ENCODE assay signal across 8 cellular contexts in genomic region chr21:32413697-32414578, GRCh38. TPM values are rescaled to one million over a fixed set of nuclear protein-coding genes. Genes with fewer than 3 reads are reported as not detected.
DNase-seq lines count a peak whose midpoint lies in the region; ATAC-seq and TF ChIP-seq lines count a peak whose summit lies in the region.

No MANE protein-coding gene starts in this region.

- in situ Hi-C loops in mammary epithelial cell (cut with MboI; ENCODE audit: low sequenced_read_pairs in 2 of 2) = loop anchor here in 1 of 2 donors (5.0 kb wide), 1 partner anchor 183 kb away; no protein-coding TSS in a partner anchor

- no peak for ATAC-seq in left cardiac atrium
- ATAC-seq in Right ventricle myocardium superior (ENCODE audit: poor library complexity) = no peak
- ATAC-seq in HG02642 (IDR thresholded peaks at IDR 0.05; ENCODE audit: poor library complexity, unreplicated experiment) = no peak

- TF ChIP-seq CTCF in mammary epithelial cell (conservative IDR thresholded peaks at IDR 0.05 in 1 of 2, IDR thresholded peaks at IDR 0.05 in 1 of 2; ENCODE audit: extremely low read depth in 1 of 2, insufficient read depth in 1 of 2, low read depth in 1 of 2, low read length in 2 of 2) = no peak
- TF ChIP-seq CTCF in WERI-Rb-1 (IDR thresholded peaks at IDR 0.05; ENCODE audit: low read depth, low read length) = no peak

- BruUV-seq in mammary epithelial cell (replicated peaks; lab: Mats Ljungman, UMichigan) = no TSS peak

- DNase-seq in left cardiac atrium (peak; percentile 61), Right ventricle myocardium superior (no peak), mammary epithelial cell (peak; percentile 46), medulla oblongata (ENCODE audit: extremely low spot score) (peak; percentile 37), WERI-Rb-1 (no peak), germinal center (ENCODE audit: low spot score) (no peak), ecto neural progenitor cell (ENCODE audit: low spot score) (no peak)

- intact Hi-C loops in left cardiac atrium (cut with DNase I) (loop anchor here in 1 of 2 donors (2.0 to 5.0 kb wide), 2 partner anchors 38 to 109 kb away; no protein-coding TSS in a partner anchor), Right ventricle myocardium superior (cut with DNase I) (no loop called here), mammary epithelial cell (cut with micrococcal nuclease) (loop anchor here (1.0 to 5.0 kb wide), 7 partner anchors 12 to 187 kb away; partner anchors contain the start of gene URB1)

- CTCF ChIA-PET in mammary epithelial cell (lab: Charles Lee; ENCODE audit: low non-redundant PET) = no interaction called here

- H3K79me2 ChIP-seq in mammary epithelial cell (ENCODE audit: insufficient read depth, low read length) = peaks cover 62% of the 10 kb centered on the region

- peaks cover 3% of the 10 kb centered on the region for H3K36me3 ChIP-seq in mammary epithelial cell (ENCODE audit: insufficient read depth, low read length)
- H3K36me3 ChIP-seq in WERI-Rb-1 = no peaks in the 10 kb centered on the region

- H3K27ac ChIP-seq in mammary epithelial cell (ENCODE audit: insufficient read depth, low read depth, low read length) (peak overlapping the region; percentile 86), WERI-Rb-1 (no peak overlapping the region)

- H3K4me2 ChIP-seq in mammary epithelial cell (ENCODE audit: insufficient read depth, low read depth, low read length) = peak overlapping the region; percentile 97

- dilution Hi-C loops in mammary epithelial cell (cut with HindIII; ENCODE audit: low sequenced_read_pairs) = no loop called here

- H3K4me3 ChIP-seq in mammary epithelial cell (replicated peaks in 1 of 3; ENCODE audit: insufficient read depth in 1 of 3, low read depth in 2 of 3, low read length in 3 of 3) (peak overlapping the region; percentile 68 to 80 (median 69)), WERI-Rb-1 (ENCODE audit: low read depth, low read length) (no peak overlapping the region)

- H3K9ac ChIP-seq in mammary epithelial cell (ENCODE audit: insufficient read depth, low read length) = peak overlapping the region; percentile 83

- H2AFZ ChIP-seq in mammary epithelial cell (ENCODE audit: low read depth, low read length) = peak overlapping the region; percentile 93

- WGBS in mammary epithelial cell (ENCODE audit: low coverage, missing lambda C conversion rate) = 4% methylated on average over 7 of the region's 7 CpGs

- no peaks in the 10 kb centered on the region for H4K20me1 ChIP-seq in mammary epithelial cell (ENCODE audit: insufficient read depth, low read length)

- H3K27me3 ChIP-seq in mammary epithelial cell (ENCODE audit: insufficient read depth, low read length) (no peaks in the 10 kb centered on the region), WERI-Rb-1 (ENCODE audit: insufficient read depth, low read depth, severe bottlenecking) (peaks cover 66% of the 10 kb centered on the region)

- no peaks in the 10 kb centered on the region for H3K9me3 ChIP-seq in mammary epithelial cell (replicated peaks; ENCODE audit: insufficient read depth, low read length)
- H3K9me3 ChIP-seq in WERI-Rb-1 (ENCODE audit: severe bottlenecking) = no peaks in the 10 kb centered on the region

- peaks cover 33% of the 10 kb centered on the region for H3K4me1 ChIP-seq in mammary epithelial cell (ENCODE audit: insufficient read depth, low read length)

RNA-seq across cellular contexts. Expression of gene EVA1C, which starts 1.4 kb away (rescaled TPM):
- total RNA-seq in left cardiac atrium = 10 to 100 TPM; 22.1 to 52.8 TPM
- 12.9 TPM for total RNA-seq in Right ventricle myocardium superior
- total RNA-seq in mammary epithelial cell = 10 to 100 TPM; 11.7 to 28.4 TPM
- 22.2 TPM for polyA plus RNA-seq in mammary epithelial cell
- polyA minus RNA-seq in mammary epithelial cell = 5.7 TPM

RNA-seq across cellular contexts. Expression of gene URB1, which starts 21.1 kb away (rescaled TPM):
- total RNA-seq in left cardiac atrium (10 to 100 TPM in 1 of 2 donors, 1 to 10 TPM in 1; 8.5 to 13.5 TPM), Right ventricle myocardium superior (11.4 TPM), mammary epithelial cell (10 to 100 TPM; 32.2 to 36.4 TPM)
- polyA plus RNA-seq in mammary epithelial cell = 12.5 TPM
- polyA minus RNA-seq in mammary epithelial cell = 44.7 TPM

Comparison
In these comparisons a context has a peak if more than half of its experiments do, and no peak if none do; other contexts are left out.
1. DNase-seq: peak in left cardiac atrium (single experiment), mammary epithelial cell (single experiment) and medulla oblongata (single experiment); none in Right ventricle myocardium superior (single experiment), WERI-Rb-1 (single experiment), germinal center (single experiment) and ecto neural progenitor cell (single experiment).